In genomic region chr7:108466322-108466721, GRCh38 we compare ENCODE assay signal across 6 cellular contexts. TPM values are rescaled to one million over a fixed set of nuclear protein-coding genes. Genes with fewer than 3 reads are reported as not detected.
A peak's percentile ranks its signal among the peaks of the same experiment; 100 is the strongest.
DNase-seq lines count a peak whose midpoint lies in the region; ATAC-seq, FAIRE-seq and TF ChIP-seq lines count a peak whose summit lies in the region.
"Not testable (repeated sequence)": the region's sequence is repeated elsewhere in the genome, so short reads cannot be mapped to it uniquely, and the experiment has no call there.
"Had no signal": no experiment of that assay in that cellular context is flagged by ENCODE, and none has a peak within 500 bp of the region (broad histone marks: within the 10 kb centered on the region; RNA-seq: fewer than 3 reads in every experiment).

No MANE protein-coding gene starts in this region.

- H3K27ac Mint-ChIP-seq in naive thymus-derived CD8-positive, alpha-beta T cell, result peak overlapping the region in 6 of 10 donors; percentile 15 to 84 (median 58)

- not testable (repeated sequence) for H3K27ac ChIP-seq in HEK293 (ENCODE audit: extremely low read depth, low read depth, low read length)

- H3K9me3 Mint-ChIP-seq in naive thymus-derived CD8-positive, alpha-beta T cell, result not testable (repeated sequence)

- ATAC-seq in SK-N-SH treated with all-trans-retinoic acid at 6 μM for 48 hours; naive thymus-derived CD8-positive, alpha-beta T cell: not testable (repeated sequence)

- DNase-seq in GM12891 (ENCODE audit: insufficient read length, low spot score); naive thymus-derived CD8-positive, alpha-beta T cell: not testable (repeated sequence)

- FAIRE-seq in GM12891 (lab: Jason Lieb, UNC), result peak; percentile 23

- CTCF ChIA-PET in HEK293 (lab: Yijun Ruan, JAX), result interaction anchor here (0.7 to 1.2 kb wide), 4 partner anchors 9 to 1216 kb away, joined by 3 to 5 read pairs (median 3); no protein-coding TSS in a partner anchor

- not testable (repeated sequence) for H3K27me3 Mint-ChIP-seq in naive thymus-derived CD8-positive, alpha-beta T cell

- POLR2A ChIA-PET in HEK293 (lab: Yijun Ruan, JAX), result not testable (repeated sequence)
- POLR2A ChIA-PET in naive thymus-derived CD8-positive, alpha-beta T cell (lab: Charles Lee), result interaction anchor here (4.8 kb wide), 1 partner anchor 12 kb away, joined by 36 read pairs; the partner anchor contains the start of gene NRCAM

- TF ChIP-seq POLR2A in GM12891 (IDR thresholded peaks at IDR 0.05; ENCODE audit: low read depth, low read length), result not testable (repeated sequence)

- not testable (repeated sequence) for H3K36me3 Mint-ChIP-seq in naive thymus-derived CD8-positive, alpha-beta T cell

- H3K4me1 ChIP-seq in HEK293 (ENCODE audit: control insufficient read depth, insufficient read depth, low read length), result not testable (repeated sequence)

- TF ChIP-seq CTCF in HEK293 (tag by site-specific recombination; IDR thresholded peaks at IDR 0.05), result not testable (repeated sequence)

- H3K4me3 Mint-ChIP-seq in naive thymus-derived CD8-positive, alpha-beta T cell, result peak overlapping the region in 1 of 10 donors; percentile 28

- H3K36me3 ChIP-seq in HEK293 (ENCODE audit: control insufficient read depth in 2 of 2, insufficient read depth in 1 of 2, low read length in 2 of 2), result not testable (repeated sequence)

- H3K4me3 ChIP-seq in HEK293 (ENCODE audit: low read depth, low read length), result not testable (repeated sequence)

- H3K4me1 Mint-ChIP-seq in naive thymus-derived CD8-positive, alpha-beta T cell, result peaks cover 22 to 67% (median 57%) of the 10 kb centered on the region in 4 donors

- not testable (repeated sequence) for H3K9me3 ChIP-seq in HEK293 (ENCODE audit: control insufficient read depth, insufficient read depth, low read depth, low read length)

TF ChIP-seq in HEK293, 187 proteins besides CTCF, POLR2A, EP300 and RAD21:
- TF ChIP-seq ZNF146 (tag by site-specific recombination; IDR thresholded peaks at IDR 0.05), result 0 out of 2 replicates have a peak, but pooled peaks have one; percentile 43

TF ChIP-seq in SK-N-SH treated with all-trans-retinoic acid at 6 μM for 48 hours, 23 proteins besides CTCF, POLR2A, EP300 and RAD21:
- TF ChIP-seq ZNF70 (CRISPR knock-in tag; IDR thresholded peaks at IDR 0.05) (peak; percentile 92), ZNF8 (CRISPR knock-in tag; IDR thresholded peaks at IDR 0.05) (peak; percentile 41; the same call in 1 of the 2 replicates)

RNA-seq across cellular contexts. Expression of gene NRCAM, which starts 10.1 kb away (rescaled TPM):
- polyA plus RNA-seq in GM12891 (2012; ENCODE audit: low read depth, missing spikeins), result 1.7 TPM
- total RNA-seq in naive thymus-derived CD8-positive, alpha-beta T cell, result 10 to 100 TPM; 42.9 to 46.6 TPM
- polyA plus RNA-seq in naive thymus-derived CD8-positive, alpha-beta T cell, result 10 to 100 TPM; 11.1 to 18.2 (median 13.7) TPM
- total RNA-seq: CD4-positive, CD25-positive, alpha-beta regulatory T cell had no signal
- polyA plus RNA-seq: CD14-positive monocyte had no signal

RNA-seq across cellular contexts. Expression of gene PNPLA8, which starts 59.6 kb away (rescaled TPM):
- 7.9 TPM for polyA plus RNA-seq in GM12891 (2012; ENCODE audit: low read depth, missing spikeins)
- total RNA-seq in naive thymus-derived CD8-positive, alpha-beta T cell, result 10 to 100 TPM; 19.7 to 25.6 TPM
- 10 to 100 TPM; 24.0 to 26.5 (median 24.3) TPM for polyA plus RNA-seq in naive thymus-derived CD8-positive, alpha-beta T cell
